ENCODE assay signal across 1 cellular context in the genomic region with DNA sequence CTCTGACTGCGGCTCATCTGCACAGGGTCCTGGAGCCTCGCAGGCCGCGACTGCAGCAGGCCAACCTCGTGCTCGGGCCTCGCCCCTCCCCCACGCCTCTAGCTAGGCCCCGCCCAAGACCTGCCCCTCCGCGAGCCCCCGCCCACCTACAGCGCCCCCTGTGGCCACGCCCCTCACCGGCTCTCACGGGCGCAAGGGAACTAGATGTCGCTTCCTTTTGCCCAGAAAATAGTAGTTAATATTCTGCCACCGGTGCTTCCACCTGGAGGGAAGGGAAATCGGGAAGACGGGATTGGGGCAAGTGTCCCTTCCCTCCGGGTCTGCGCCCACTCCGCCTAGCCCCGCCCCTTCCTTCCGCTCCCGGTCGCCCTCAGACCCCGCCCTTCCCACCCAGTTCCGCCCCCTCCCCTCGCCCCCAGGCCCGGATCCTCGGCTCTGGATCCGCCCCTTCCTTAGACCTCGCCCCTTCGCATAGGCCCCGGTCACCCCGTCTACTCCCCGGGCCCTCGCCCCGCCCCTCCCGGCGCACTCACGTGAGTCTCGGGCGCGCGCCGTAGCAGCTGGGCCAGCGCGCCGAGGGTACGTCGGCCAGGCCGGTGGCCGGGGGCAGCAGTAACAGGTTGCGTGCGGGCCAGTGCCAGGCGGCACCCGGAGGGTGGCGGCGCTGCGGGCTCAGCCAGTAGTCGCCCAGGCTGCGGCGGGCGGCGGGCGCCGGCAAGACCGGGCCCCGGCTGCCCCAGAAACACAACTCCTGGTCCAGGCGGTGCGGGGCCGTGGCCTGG.
TF ChIP-seq lines count a peak whose summit lies in the region.

No MANE protein-coding gene starts in this region.

TF ChIP-seq in HEK293, 187 proteins besides CTCF, POLR2A, EP300 and RAD21 (continued from another document and continues in another):
- TF ChIP-seq ZNF529 (tag by site-specific recombination; IDR thresholded peaks at IDR 0.05; ENCODE audit: insufficient replicate concordance) (no peak), ZXDB (tag by site-specific recombination; IDR thresholded peaks at IDR 0.05) (peak; percentile 99), ZNF768 (tag by site-specific recombination; IDR thresholded peaks at IDR 0.05) (no peak), ZBTB11 (tag by site-specific recombination; conservative IDR thresholded peaks at IDR 0.05; ENCODE audit: low read depth) (peak; percentile 48; the same call in 1 of the 2 replicates), KLF16 (tag by site-specific recombination; IDR thresholded peaks at IDR 0.05) (peak; percentile 91), ZNF335 (tag by site-specific recombination; conservative IDR thresholded peaks at IDR 0.05) (peak; percentile 70; the same call in 1 of the 2 replicates), ZNF792 (tag by site-specific recombination; IDR thresholded peaks at IDR 0.05) (no peak), KLF9 (tag by site-specific recombination; IDR thresholded peaks at IDR 0.05; ENCODE audit: low read depth) (peak; percentile 96), PRDM10 (tag by site-specific recombination; IDR thresholded peaks at IDR 0.05) (no peak), ZNF362 (tag by site-specific recombination; IDR thresholded peaks at IDR 0.05) (no peak), ZNF624 (tag by site-specific recombination; IDR thresholded peaks at IDR 0.05) (no peak), ZNF391 (tag by site-specific recombination; IDR thresholded peaks at IDR 0.05; ENCODE audit: borderline replicate concordance, low read depth) (no peak), SCRT1 (tag by site-specific recombination; IDR thresholded peaks at IDR 0.05; ENCODE audit: borderline replicate concordance) (no peak), EGR2 (tag by site-specific recombination; IDR thresholded peaks at IDR 0.05; ENCODE audit: low read depth) (peak; percentile 74), ZNF138 (tag by site-specific recombination; IDR thresholded peaks at IDR 0.05; ENCODE audit: borderline replicate concordance) (no peak), ZNF433 (tag by site-specific recombination; IDR thresholded peaks at IDR 0.05; ENCODE audit: low read depth) (no peak), WT1 (tag by site-specific recombination; IDR thresholded peaks at IDR 0.05) (no peak), ZNF610 (tag by site-specific recombination; IDR thresholded peaks at IDR 0.05; ENCODE audit: borderline replicate concordance) (peak; percentile 52; the same call in 1 of the 2 replicates), ZNF132 (tag by site-specific recombination; IDR thresholded peaks at IDR 0.05; ENCODE audit: borderline replicate concordance) (no peak), ZFHX2 (tag by site-specific recombination; conservative IDR thresholded peaks at IDR 0.05) (peak; percentile 83), ZNF561 (tag by site-specific recombination; IDR thresholded peaks at IDR 0.05; ENCODE audit: borderline replicate concordance) (peak; percentile 69; the same call in 1 of the 2 replicates), ZNF341 (tag by site-specific recombination; IDR thresholded peaks at IDR 0.05; ENCODE audit: low read depth) (no peak), IKZF3 (tag by site-specific recombination; IDR thresholded peaks at IDR 0.05) (peak; percentile 34; the same call in 1 of the 2 replicates), GLI2 (tag by site-specific recombination; IDR thresholded peaks at IDR 0.05; ENCODE audit: borderline replicate concordance, low read depth) (no peak), GLIS1 (tag by site-specific recombination; IDR thresholded peaks at IDR 0.05) (peak; percentile 3; the same call in 1 of the 2 replicates), ZNF174 (tag by site-specific recombination; IDR thresholded peaks at IDR 0.05) (no peak), ZBTB8A (tag by site-specific recombination; IDR thresholded peaks at IDR 0.05) (peak; percentile 61), GLI4 (tag by site-specific recombination; IDR thresholded peaks at IDR 0.05) (no peak), ZNF571 (tag by site-specific recombination; IDR thresholded peaks at IDR 0.05) (no peak), SCRT2 (tag by site-specific recombination; IDR thresholded peaks at IDR 0.05) (peak; percentile 75), ZNF555 (tag by site-specific recombination; conservative IDR thresholded peaks at IDR 0.05) (no peak), ZNF423 (tag by site-specific recombination; IDR thresholded peaks at IDR 0.05) (no peak), TCF7L2 (IDR thresholded peaks at IDR 0.05; ENCODE audit: borderline replicate concordance, low read depth, low read length) (no peak), OSR2 (tag by site-specific recombination; IDR thresholded peaks at IDR 0.05) (no peak), MEIS1 (CRISPR knock-in tag; IDR thresholded peaks at IDR 0.05; ENCODE audit: borderline replicate concordance) (no peak), RBAK (tag by site-specific recombination; IDR thresholded peaks at IDR 0.05) (no peak), ZNF558 (tag by site-specific recombination; IDR thresholded peaks at IDR 0.05) (no peak), ZNF76 (tag by site-specific recombination; IDR thresholded peaks at IDR 0.05; ENCODE audit: borderline replicate concordance, low read depth) (peak; percentile 45; the same call in 1 of the 2 replicates), ZNF510 (tag by site-specific recombination; IDR thresholded peaks at IDR 0.05; ENCODE audit: insufficient replicate concordance) (no peak), ZNF501 (tag by site-specific recombination; IDR thresholded peaks at IDR 0.05) (0 out of 2 replicates have a peak, but pooled peaks have one; percentile 24), ZNF530 (tag by site-specific recombination; IDR thresholded peaks at IDR 0.05; ENCODE audit: low read depth) (no peak), ZNF184 (tag by site-specific recombination; IDR thresholded peaks at IDR 0.05) (0 out of 2 replicates have a peak, but pooled peaks have one; percentile 20), ZNF473 (tag by site-specific recombination; IDR thresholded peaks at IDR 0.05) (no peak), ZNF48 (tag by site-specific recombination; IDR thresholded peaks at IDR 0.05) (no peak), ZNF394 (tag by site-specific recombination; IDR thresholded peaks at IDR 0.05; ENCODE audit: borderline replicate concordance) (no peak)
- TF ChIP-seq, protein P1, sequence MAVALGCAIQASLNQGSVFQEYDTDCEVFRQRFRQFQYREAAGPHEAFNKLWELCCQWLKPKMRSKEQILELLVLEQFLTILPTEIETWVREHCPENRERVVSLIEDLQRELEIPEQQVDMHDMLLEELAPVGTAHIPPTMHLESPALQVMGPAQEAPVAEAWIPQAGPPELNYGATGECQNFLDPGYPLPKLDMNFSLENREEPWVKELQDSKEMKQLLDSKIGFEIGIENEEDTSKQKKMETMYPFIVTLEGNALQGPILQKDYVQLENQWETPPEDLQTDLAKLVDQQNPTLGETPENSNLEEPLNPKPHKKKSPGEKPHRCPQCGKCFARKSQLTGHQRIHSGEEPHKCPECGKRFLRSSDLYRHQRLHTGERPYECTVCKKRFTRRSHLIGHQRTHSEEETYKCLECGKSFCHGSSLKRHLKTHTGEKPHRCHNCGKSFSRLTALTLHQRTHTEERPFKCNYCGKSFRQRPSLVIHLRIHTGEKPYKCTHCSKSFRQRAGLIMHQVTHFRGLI (tag by site-specific recombination; IDR thresholded peaks at IDR 0.05): no peak
- TF ChIP-seq, protein P2, sequence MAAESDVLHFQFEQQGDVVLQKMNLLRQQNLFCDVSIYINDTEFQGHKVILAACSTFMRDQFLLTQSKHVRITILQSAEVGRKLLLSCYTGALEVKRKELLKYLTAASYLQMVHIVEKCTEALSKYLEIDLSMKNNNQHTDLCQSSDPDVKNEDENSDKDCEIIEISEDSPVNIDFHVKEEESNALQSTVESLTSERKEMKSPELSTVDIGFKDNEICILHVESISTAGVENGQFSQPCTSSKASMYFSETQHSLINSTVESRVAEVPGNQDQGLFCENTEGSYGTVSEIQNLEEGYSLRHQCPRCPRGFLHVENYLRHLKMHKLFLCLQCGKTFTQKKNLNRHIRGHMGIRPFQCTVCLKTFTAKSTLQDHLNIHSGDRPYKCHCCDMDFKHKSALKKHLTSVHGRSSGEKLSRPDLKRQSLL (tag by site-specific recombination; IDR thresholded peaks at IDR 0.05): no peak; the same call in 1 of the 2 replicates
- TF ChIP-seq, protein P3, sequence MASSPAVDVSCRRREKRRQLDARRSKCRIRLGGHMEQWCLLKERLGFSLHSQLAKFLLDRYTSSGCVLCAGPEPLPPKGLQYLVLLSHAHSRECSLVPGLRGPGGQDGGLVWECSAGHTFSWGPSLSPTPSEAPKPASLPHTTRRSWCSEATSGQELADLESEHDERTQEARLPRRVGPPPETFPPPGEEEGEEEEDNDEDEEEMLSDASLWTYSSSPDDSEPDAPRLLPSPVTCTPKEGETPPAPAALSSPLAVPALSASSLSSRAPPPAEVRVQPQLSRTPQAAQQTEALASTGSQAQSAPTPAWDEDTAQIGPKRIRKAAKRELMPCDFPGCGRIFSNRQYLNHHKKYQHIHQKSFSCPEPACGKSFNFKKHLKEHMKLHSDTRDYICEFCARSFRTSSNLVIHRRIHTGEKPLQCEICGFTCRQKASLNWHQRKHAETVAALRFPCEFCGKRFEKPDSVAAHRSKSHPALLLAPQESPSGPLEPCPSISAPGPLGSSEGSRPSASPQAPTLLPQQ (tag by site-specific recombination; IDR thresholded peaks at IDR 0.05): 0 out of 2 replicates have a peak, but pooled peaks have one; percentile 35
- TF ChIP-seq, protein P4, sequence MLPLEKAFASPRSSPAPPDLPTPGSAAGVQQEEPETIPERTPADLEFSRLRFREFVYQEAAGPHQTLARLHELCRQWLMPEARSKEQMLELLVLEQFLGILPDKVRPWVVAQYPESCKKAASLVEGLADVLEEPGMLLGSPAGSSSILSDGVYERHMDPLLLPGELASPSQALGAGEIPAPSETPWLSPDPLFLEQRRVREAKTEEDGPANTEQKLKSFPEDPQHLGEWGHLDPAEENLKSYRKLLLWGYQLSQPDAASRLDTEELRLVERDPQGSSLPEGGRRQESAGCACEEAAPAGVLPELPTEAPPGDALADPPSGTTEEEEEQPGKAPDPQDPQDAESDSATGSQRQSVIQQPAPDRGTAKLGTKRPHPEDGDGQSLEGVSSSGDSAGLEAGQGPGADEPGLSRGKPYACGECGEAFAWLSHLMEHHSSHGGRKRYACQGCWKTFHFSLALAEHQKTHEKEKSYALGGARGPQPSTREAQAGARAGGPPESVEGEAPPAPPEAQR (tag by site-specific recombination; IDR thresholded peaks at IDR 0.05): no peak
- TF ChIP-seq, protein P5, sequence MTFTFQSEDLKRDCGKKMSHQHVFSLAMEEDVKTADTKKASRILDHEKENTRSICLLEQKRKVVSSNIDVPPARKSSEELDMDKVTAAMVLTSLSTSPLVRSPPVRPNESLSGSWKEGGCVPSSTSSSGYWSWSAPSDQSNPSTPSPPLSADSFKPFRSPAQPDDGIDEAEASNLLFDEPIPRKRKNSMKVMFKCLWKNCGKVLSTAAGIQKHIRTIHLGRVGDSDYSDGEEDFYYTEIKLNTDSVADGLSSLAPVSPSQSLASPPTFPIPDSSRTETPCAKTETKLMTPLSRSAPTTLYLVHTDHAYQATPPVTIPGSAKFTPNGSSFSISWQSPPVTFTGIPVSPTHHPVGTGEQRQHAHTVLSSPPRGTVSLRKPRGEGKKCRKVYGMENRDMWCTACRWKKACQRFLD (tag by site-specific recombination; IDR thresholded peaks at IDR 0.05): no peak
